ENCODE assay signal across 24 cellular contexts in genomic region chr2:142754182-142754581, GRCh38.
A peak's percentile ranks its signal among the peaks of the same experiment; 100 is the strongest.
DNase-seq lines count a peak whose midpoint lies in the region; ATAC-seq, FAIRE-seq and TF ChIP-seq lines count a peak whose summit lies in the region.
"Had no signal": no experiment of that assay in that cellular context is flagged by ENCODE, and none has a peak within 500 bp of the region (broad histone marks: within the 10 kb centered on the region; RNA-seq: fewer than 3 reads in every experiment).

No MANE protein-coding gene starts in this region.

- H3K36me3 ChIP-seq in HepG2 (replicated peaks in 1 of 2; ENCODE audit: control insufficient read depth in 1 of 2, insufficient read depth in 2 of 2, low read length in 2 of 2) (no peaks in the 10 kb centered on the region), tibial nerve (no peaks in the 10 kb centered on the region)
- H3K36me3 ChIP-seq: BE2C had no signal

- H3K27me3 ChIP-seq in HepG2 (ENCODE audit: control insufficient read depth in 1 of 2, insufficient read depth in 2 of 2, low read length in 2 of 2) (no peaks in the 10 kb centered on the region), tibial nerve (no peaks in the 10 kb centered on the region)
- H3K27me3 ChIP-seq: BE2C had no signal

- no peak for TF ChIP-seq POLR2A in HepG2 (IDR thresholded peaks at IDR 0.05; ENCODE audit: insufficient read depth in 1 of 2, low read depth in 2 of 2, low read length in 2 of 2)
- no peak for TF ChIP-seq POLR2A in tibial nerve (IDR thresholded peaks at IDR 0.05)

- ATAC-seq in HepG2 (no peak), GM21526 (IDR thresholded peaks at IDR 0.05; ENCODE audit: low FRiP score, unreplicated experiment) (no peak), GM18858 (IDR thresholded peaks at IDR 0.05; ENCODE audit: unreplicated experiment) (no peak)

- no peak for FAIRE-seq in HepG2 (lab: Jason Lieb, UNC)
- FAIRE-seq: A204.1, GM12878, H1 had no signal

- in situ Hi-C loops in Caki2 (cut with HindIII; ENCODE audit: low pct_unique_long_range_greater_than_20kb, low sequenced_read_pairs) (no loop called here), astrocyte of the spinal cord (cut with HindIII; ENCODE audit: low sequenced_read_pairs) (no loop called here), HepG2 (cut with HindIII; ENCODE audit: extremely low pct_ligation_motif_present, low pct_unique_long_range_greater_than_20kb) (no loop called here)

- POLR2A ChIA-PET in HepG2 (lab: Yijun Ruan, JAX) = no interaction called here

- TF ChIP-seq RAD21 in HepG2 (CRISPR knock-in tag; IDR thresholded peaks at IDR 0.05) = no peak

- no peaks in the 10 kb centered on the region for H4K20me1 ChIP-seq in HepG2 (ENCODE audit: insufficient read depth, low read length)

- CTCF ChIA-PET in HepG2 (lab: Yijun Ruan, JAX; ENCODE audit: low intra/inter-chr PET ratio, low total read pairs) = no interaction called here

- intact Hi-C loops in HepG2 (cut with micrococcal nuclease; ENCODE audit: unreplicated experiment) = no loop called here

- H3K4me3 ChIP-seq in astrocyte of the spinal cord (ENCODE audit: low read depth, low read length) (no peak overlapping the region), HepG2 (replicated peaks in 1 of 3; ENCODE audit: insufficient read depth in 1 of 3, low read depth in 2 of 3, low read length in 3 of 3) (no peak overlapping the region), tibial nerve (no peak overlapping the region)
- H3K4me3 ChIP-seq: GM12878, SK-N-MC had no signal

- peak; percentile 28 for DNase-seq in Caki2 (ENCODE audit: low read depth)
- peak; percentile 37 for DNase-seq in LHCN-M2 (ENCODE audit: low read depth)
- peak; percentile 22 for DNase-seq in astrocyte of the spinal cord (ENCODE audit: low read depth, low spot score)
- no peak for DNase-seq in HepG2 (ENCODE audit: low spot score)
- DNase-seq in SIG-M5 treated with dmso at 0.1 percent for 504 hours (lab: John Stamatoyannopoulos, UW; ENCODE audit: unreplicated experiment) = no peak
- no peak for DNase-seq in tibial nerve (ENCODE audit: low spot score in 2 of 2)
- DNase-seq: BE2C, DMS79 treated with DMSO at 0.1 percent for 48 hours, Karpas-422, NCI-H1092, NCI-H1436 treated with DMSO at 0.1 percent for 48 hours, NCI-H1930, NCI-H226, NCI-H524 treated with DMSO at 0.1 percent for 48 hours, NCI-H82, OCI-M1, Right ventricle myocardium superior, SW 1271 had no signal

- H3K27ac ChIP-seq in HepG2 (ENCODE audit: extremely low read length, insufficient read depth, low read length) (no peak overlapping the region), tibial nerve (no peak overlapping the region)
- H3K27ac ChIP-seq: SK-N-MC had no signal

- no peak overlapping the region for H3K9ac ChIP-seq in HepG2 (ENCODE audit: insufficient read depth, low read depth, low read length)

- TF ChIP-seq CTCF in astrocyte of the spinal cord (IDR thresholded peaks at IDR 0.05; ENCODE audit: low read depth, low read length) (no peak), HepG2 (CRISPR knock-in tag; IDR thresholded peaks at IDR 0.05) (no peak), tibial nerve (IDR thresholded peaks at IDR 0.05) (no peak)

- no peak overlapping the region for H3K4me2 ChIP-seq in HepG2 (ENCODE audit: low read depth, low read length)

- BruUV-seq in HepG2 (replicated peaks; lab: Mats Ljungman, UMichigan) = no TSS peak

- H3K79me2 ChIP-seq in HepG2 (ENCODE audit: insufficient read depth, low read length) = no peaks in the 10 kb centered on the region

- H3K9me3 ChIP-seq in HepG2 (ENCODE audit: low read length) (no peaks in the 10 kb centered on the region), tibial nerve (no peaks in the 10 kb centered on the region)
- H3K9me3 ChIP-seq: BE2C had no signal

- 0% methylated on average over 1 of the region's 1 CpG for WGBS in HepG2 (ENCODE audit: low lambda C conversion rate)
- WGBS in tibial nerve, 2 donors = 49 to 53% methylated on average over 1 of the region's 1 CpG

- TF ChIP-seq EP300 in HepG2 (IDR thresholded peaks at IDR 0.05; ENCODE audit: low read depth in 2 of 2, low read length in 2 of 2) = peak in 1 of 2 experiments; percentile 51; a peak in 1 of 4 replicates
- TF ChIP-seq EP300 in HepG2 (CRISPR knock-in tag; IDR thresholded peaks at IDR 0.05; ENCODE audit: borderline replicate concordance) = no peak
- TF ChIP-seq EP300 in tibial nerve (IDR thresholded peaks at IDR 0.05) = no peak

- H3K4me1 ChIP-seq in HepG2 (ENCODE audit: insufficient read depth, low read length) (peaks cover 10% of the 10 kb centered on the region), tibial nerve (no peaks in the 10 kb centered on the region)
- H3K4me1 ChIP-seq: BE2C had no signal

- no peak overlapping the region for H2AFZ ChIP-seq in HepG2 (ENCODE audit: low read length)

TF ChIP-seq in HepG2, 621 proteins besides CTCF, POLR2A, EP300 and RAD21:
- TF ChIP-seq BHLHE40 (IDR thresholded peaks at IDR 0.05; ENCODE audit: low read length) = no peak
- TF ChIP-seq MIXL1 (CRISPR knock-in tag; IDR thresholded peaks at IDR 0.05) = no peak
- no peak for TF ChIP-seq FOXP1 (IDR thresholded peaks at IDR 0.05)
- peak; percentile 72 for TF ChIP-seq FOXP1 (CRISPR knock-in tag; IDR thresholded peaks at IDR 0.05)
- no peak for TF ChIP-seq ARNT (IDR thresholded peaks at IDR 0.05)
- TF ChIP-seq RARA (CRISPR knock-in tag; IDR thresholded peaks at IDR 0.05) = peak; percentile 32; the same call in 1 of the 2 replicates
- TF ChIP-seq HMG20A (CRISPR knock-in tag; IDR thresholded peaks at IDR 0.05; ENCODE audit: borderline replicate concordance) = peak; percentile 49; the same call in 1 of the 2 replicates
- no peak for TF ChIP-seq RXRA (CRISPR knock-in tag; IDR thresholded peaks at IDR 0.05)

Comparison
In these comparisons a context has a peak if more than half of its experiments do, and no peak if none do; other contexts are left out.
1. DNase-seq: peak in Caki2 (single experiment), LHCN-M2 (single experiment) and astrocyte of the spinal cord (single experiment); none in HepG2 (single experiment), SIG-M5 treated with dmso at 0.1 percent for 504 hours (single experiment) and tibial nerve (0 of 2).